ENCODE assay signal across 9 cellular contexts in genomic region chr16:878071-878784, GRCh38.
DNase-seq lines count a peak whose midpoint lies in the region; ATAC-seq and TF ChIP-seq lines count a peak whose summit lies in the region.
"Had no signal": no experiment of that assay in that cellular context is flagged by ENCODE, and none has a peak within 500 bp of the region (broad histone marks: within the 10 kb centered on the region; RNA-seq: fewer than 3 reads in every experiment).

No MANE protein-coding gene starts in this region.

- intact Hi-C loops in activated CD4-positive, alpha-beta T cell treated with anti-CD3 and anti-CD28 coated beads for 36 hours (cut with DNase I, micrococcal nuclease) = no loop called here

- CTCF ChIA-PET in activated CD4-positive, alpha-beta T cell treated with anti-CD3 and anti-CD28 coated beads for 36 hours (lab: Charles Lee) = interaction anchor here (0.5 kb wide), 1 partner anchor 131 kb away, joined by 3 read pairs; no protein-coding TSS in a partner anchor

- H3K27ac Mint-ChIP-seq in activated CD4-positive, alpha-beta T cell treated with anti-CD3 and anti-CD28 coated beads for 36 hours = no peak overlapping the region
- no peak overlapping the region for H3K27ac Mint-ChIP-seq in chondrocyte (ENCODE audit: unreplicated experiment)

- peaks cover 4% of the 10 kb centered on the region for H3K36me3 Mint-ChIP-seq in activated CD4-positive, alpha-beta T cell treated with anti-CD3 and anti-CD28 coated beads for 36 hours (ENCODE audit: low read depth)
- peaks cover 12% of the 10 kb centered on the region for H3K36me3 Mint-ChIP-seq in chondrocyte (ENCODE audit: low read depth)

- H3K27me3 Mint-ChIP-seq in activated CD4-positive, alpha-beta T cell treated with anti-CD3 and anti-CD28 coated beads for 36 hours = no peaks in the 10 kb centered on the region
- no peaks in the 10 kb centered on the region for H3K27me3 Mint-ChIP-seq in chondrocyte (ENCODE audit: low read depth)

- no peak overlapping the region for H3K4me3 Mint-ChIP-seq in activated CD4-positive, alpha-beta T cell treated with anti-CD3 and anti-CD28 coated beads for 36 hours
- no peak overlapping the region for H3K4me3 Mint-ChIP-seq in chondrocyte (ENCODE audit: unreplicated experiment)

- peak; percentile 12 for ATAC-seq in activated CD4-positive, alpha-beta T cell treated with anti-CD3 and anti-CD28 coated beads for 36 hours
- ATAC-seq: gastroesophageal sphincter had no signal

- H3K9me3 Mint-ChIP-seq in activated CD4-positive, alpha-beta T cell treated with anti-CD3 and anti-CD28 coated beads for 36 hours (ENCODE audit: low read depth) = no peaks in the 10 kb centered on the region
- H3K9me3 Mint-ChIP-seq in chondrocyte (ENCODE audit: low read depth) = no peaks in the 10 kb centered on the region

- peak; percentile 45 for DNase-seq in activated CD4-positive, alpha-beta T cell treated with anti-CD3 and anti-CD28 coated beads for 36 hours
- DNase-seq in activated CD4-positive, alpha-beta T cell treated with anti-CD3 and anti-CD28 coated beads for 1 hour = no peak
- DNase-seq in M059J (ENCODE audit: low read depth) = peak; percentile 10
- peak; percentile 74 for DNase-seq in chondrocyte (ENCODE audit: low spot score)
- DNase-seq in stimulated activated CD4-positive, alpha-beta T cell treated with anti-CD3 and anti-CD28 coated beads, Interleukin-1b, Interleukin-23, amount 100 ng/mL, for 48 hours = peak; percentile 43
- DNase-seq in SKM-1 (lab: John Stamatoyannopoulos, UW; ENCODE audit: unreplicated experiment) = no peak
- no peak for DNase-seq in T-helper 9 cell
- no peak for DNase-seq in Kasumi-1 (lab: John Stamatoyannopoulos, UW)

- no peak for TF ChIP-seq CTCF in chondrocyte (IDR thresholded peaks at IDR 0.05)

- H3K4me1 Mint-ChIP-seq in activated CD4-positive, alpha-beta T cell treated with anti-CD3 and anti-CD28 coated beads for 36 hours = no peaks in the 10 kb centered on the region
- H3K4me1 Mint-ChIP-seq in chondrocyte (ENCODE audit: low read depth) = no peaks in the 10 kb centered on the region

- POLR2A ChIA-PET in activated CD4-positive, alpha-beta T cell treated with anti-CD3 and anti-CD28 coated beads for 36 hours (lab: Charles Lee) = no interaction called here

Comparison
In these comparisons a context has a peak if more than half of its experiments do, and no peak if none do; other contexts are left out.
1. DNase-seq: peak in activated CD4-positive, alpha-beta T cell treated with anti-CD3 and anti-CD28 coated beads for 36 hours (single experiment), M059J (single experiment), chondrocyte (single experiment) and stimulated activated CD4-positive, alpha-beta T cell treated with anti-CD3 and anti-CD28 coated beads, Interleukin-1b, Interleukin-23, amount 100 ng/mL, for 48 hours (single experiment); none in activated CD4-positive, alpha-beta T cell treated with anti-CD3 and anti-CD28 coated beads for 1 hour (single experiment), SKM-1 (single experiment), T-helper 9 cell (single experiment) and Kasumi-1 (0 of 2).